Comparison of ENCODE assay signal across 12 cellular contexts in the genomic region with DNA sequence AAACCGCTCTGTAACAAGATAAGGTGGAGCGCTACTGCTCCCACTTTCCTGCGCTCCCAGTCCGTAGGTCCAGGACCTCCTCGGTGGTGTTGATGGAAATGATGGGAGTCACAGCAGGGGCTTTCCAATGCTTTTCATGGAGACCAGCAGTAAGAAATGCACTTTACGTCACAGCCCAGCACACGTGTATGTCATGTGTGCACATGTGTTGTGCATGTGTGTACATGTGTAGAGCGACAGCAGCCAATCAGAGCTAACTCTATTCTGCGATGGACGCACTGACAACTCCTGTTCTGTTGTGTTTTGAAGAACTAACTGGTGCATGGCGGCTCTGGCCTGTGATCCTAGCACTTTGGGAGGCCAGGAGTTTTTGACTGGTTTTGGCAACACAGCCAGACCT. TPM values are rescaled to one million over a fixed set of nuclear protein-coding genes. Genes with fewer than 3 reads are reported as not detected.
DNase-seq lines count a peak whose midpoint lies in the region; ATAC-seq and TF ChIP-seq lines count a peak whose summit lies in the region.
"Had no signal": no experiment of that assay in that cellular context is flagged by ENCODE, and none has a peak within 500 bp of the region (broad histone marks: within the 10 kb centered on the region; RNA-seq: fewer than 3 reads in every experiment).

No MANE protein-coding gene starts in this region.

- H3K4me3 Mint-ChIP-seq in activated naive CD4-positive, alpha-beta T cell treated with anti-CD3 and anti-CD28 coated beads, Interleukin-2, amount 10 ng/mL, durations not matched to agents 7 days and 5 days = peak overlapping the region; percentile 94
- H3K4me3 Mint-ChIP-seq in stimulated activated naive CD8-positive, alpha-beta T cell treated with anti-CD3 and anti-CD28 coated beads, Interleukin-15, amount 100 ng/mL, for 72 hours = peak overlapping the region; percentile 88 to 98

- H3K9me3 ChIP-seq in SU-DHL-6 (ENCODE audit: insufficient read depth, low read length) (no peaks in the 10 kb centered on the region), gastrocnemius medialis (no peaks in the 10 kb centered on the region)
- H3K9me3 ChIP-seq: uterus had no signal

- peak overlapping the region; percentile 54 for H3K4me2 ChIP-seq in SU-DHL-6 (ENCODE audit: low read depth, low read length, poor library complexity, severe bottlenecking)

- H3K9ac ChIP-seq in SU-DHL-6 (ENCODE audit: low read length) = peak overlapping the region; percentile 87

- H4K20me1 ChIP-seq in SU-DHL-6 (ENCODE audit: low read depth, low read length) = no peaks in the 10 kb centered on the region; the same call in 1 of the 2 replicates

- H3K9me3 Mint-ChIP-seq in activated naive CD4-positive, alpha-beta T cell treated with anti-CD3 and anti-CD28 coated beads, Interleukin-2, amount 10 ng/mL, durations not matched to agents 7 days and 5 days = no peaks in the 10 kb centered on the region
- H3K9me3 Mint-ChIP-seq in stimulated activated naive CD8-positive, alpha-beta T cell treated with anti-CD3 and anti-CD28 coated beads, Interleukin-15, amount 100 ng/mL, for 72 hours = no peaks in the 10 kb centered on the region

- no peaks in the 10 kb centered on the region for H3K27me3 ChIP-seq in SU-DHL-6 (ENCODE audit: low read length)
- no peaks in the 10 kb centered on the region for H3K27me3 ChIP-seq in gastrocnemius medialis
- H3K27me3 ChIP-seq: uterus had no signal

- no peaks in the 10 kb centered on the region for H3K36me3 ChIP-seq in SU-DHL-6 (ENCODE audit: low read length)
- H3K36me3 ChIP-seq in gastrocnemius medialis = peaks cover 0 to 3% of the 10 kb centered on the region in 2 donors
- H3K36me3 ChIP-seq: uterus had no signal

- in situ Hi-C loops in gastrocnemius medialis (cut with MboI; ENCODE audit: low sequenced_read_pairs in 4 of 4) = no loop called here

- H3K79me2 ChIP-seq in SU-DHL-6 (ENCODE audit: insufficient read depth, low read length) = peaks cover 33% of the 10 kb centered on the region

- peaks cover 28% of the 10 kb centered on the region for H3K4me1 Mint-ChIP-seq in activated naive CD4-positive, alpha-beta T cell treated with anti-CD3 and anti-CD28 coated beads, Interleukin-2, amount 10 ng/mL, durations not matched to agents 7 days and 5 days
- peaks cover 35% of the 10 kb centered on the region for H3K4me1 Mint-ChIP-seq in stimulated activated naive CD8-positive, alpha-beta T cell treated with anti-CD3 and anti-CD28 coated beads, Interleukin-15, amount 100 ng/mL, for 72 hours

- no peak for TF ChIP-seq POLR2A in gastrocnemius medialis (IDR thresholded peaks at IDR 0.05)

- H3K27ac ChIP-seq in SU-DHL-6 (ENCODE audit: low read depth, low read length) (no peak overlapping the region), gastrocnemius medialis (no peak overlapping the region)
- H3K27ac ChIP-seq: epithelial cell of prostate had no signal

- ATAC-seq in stimulated activated naive CD8-positive, alpha-beta T cell treated with anti-CD3 and anti-CD28 coated beads, Interleukin-15, amount 100 ng/mL, for 72 hours = no peak
- ATAC-seq in HG03280 (IDR thresholded peaks at IDR 0.05; ENCODE audit: unreplicated experiment) = no peak
- ATAC-seq in gastrocnemius medialis = no peak

- peaks cover 11 to 14% of the 10 kb centered on the region in 2 donors for H3K4me1 ChIP-seq in gastrocnemius medialis

- CTCF ChIA-PET in activated naive CD4-positive, alpha-beta T cell treated with anti-CD3 and anti-CD28 coated beads, Interleukin-2, amount 10 ng/mL, durations not matched to agents 7 days and 5 days (lab: Charles Lee) = no interaction called here

- no peaks in the 10 kb centered on the region for H3K27me3 Mint-ChIP-seq in activated naive CD4-positive, alpha-beta T cell treated with anti-CD3 and anti-CD28 coated beads, Interleukin-2, amount 10 ng/mL, durations not matched to agents 7 days and 5 days
- no peaks in the 10 kb centered on the region for H3K27me3 Mint-ChIP-seq in stimulated activated naive CD8-positive, alpha-beta T cell treated with anti-CD3 and anti-CD28 coated beads, Interleukin-15, amount 100 ng/mL, for 72 hours

- H2AFZ ChIP-seq in SU-DHL-6 (ENCODE audit: low read depth, low read length, severe bottlenecking) = no peak overlapping the region

- H3K4me3 ChIP-seq in SU-DHL-6 (ENCODE audit: insufficient read depth, low read length, poor library complexity, severe bottlenecking) (peak overlapping the region; percentile 95), fibroblast of mammary gland (ENCODE audit: control insufficient read depth, low read depth, low read length) (peak overlapping the region; percentile 72), gastrocnemius medialis (peak overlapping the region in 2 of 4 donors; percentile 88)

- no peaks in the 10 kb centered on the region for H3K9me2 ChIP-seq in SU-DHL-6 (replicated peaks; ENCODE audit: insufficient read depth, low read length)

- DNase-seq in activated naive CD4-positive, alpha-beta T cell treated with anti-CD3 and anti-CD28 coated beads, Interleukin-2, amount 10 ng/mL, durations not matched to agents 7 days and 5 days = no peak
- no peak for DNase-seq in activated naive CD4-positive, alpha-beta T cell (lab: John Stamatoyannopoulos, UW)
- DNase-seq in fibroblast of mammary gland (ENCODE audit: low read depth) (no peak), OCI-M2 (lab: John Stamatoyannopoulos, UW; ENCODE audit: unreplicated experiment) (no peak), gastrocnemius medialis (no peak)
- DNase-seq in stimulated activated naive CD8-positive, alpha-beta T cell treated with anti-CD3 and anti-CD28 coated beads, Interleukin-15, amount 100 ng/mL, for 72 hours = no peak
- DNase-seq: C1 segment of cervical spinal cord, MV-4-11, uterus had no signal

- H3F3A ChIP-seq in SU-DHL-6 (ENCODE audit: insufficient read depth) = no peaks in the 10 kb centered on the region

- intact Hi-C loops in gastrocnemius medialis (cut with DNase I; ENCODE audit: low total_unique reads) = no loop called here

- TF ChIP-seq CTCF in SU-DHL-6 (IDR thresholded peaks at IDR 0.05; ENCODE audit: insufficient read depth, low read length, poor library complexity, severe bottlenecking) (no peak), fibroblast of mammary gland (conservative IDR thresholded peaks at IDR 0.05; ENCODE audit: control insufficient read depth, insufficient read depth, low read depth, low read length) (no peak), gastrocnemius medialis (IDR thresholded peaks at IDR 0.05 in 4 of 5, conservative IDR thresholded peaks at IDR 0.05 in 1 of 5) (no peak)

- H3K36me3 Mint-ChIP-seq in activated naive CD4-positive, alpha-beta T cell treated with anti-CD3 and anti-CD28 coated beads, Interleukin-2, amount 10 ng/mL, durations not matched to agents 7 days and 5 days = peaks cover 6% of the 10 kb centered on the region

- peak overlapping the region; percentile 49 for H3K27ac Mint-ChIP-seq in activated naive CD4-positive, alpha-beta T cell treated with anti-CD3 and anti-CD28 coated beads, Interleukin-2, amount 10 ng/mL, durations not matched to agents 7 days and 5 days
- H3K27ac Mint-ChIP-seq in stimulated activated naive CD8-positive, alpha-beta T cell treated with anti-CD3 and anti-CD28 coated beads, Interleukin-15, amount 100 ng/mL, for 72 hours = no peak overlapping the region

RNA-seq across cellular contexts. Expression of a gene that starts 1.2 kb away (rescaled TPM):
- total RNA-seq in gastrocnemius medialis = 10 to 100 TPM; 23.3 to 43.2 (median 33.1) TPM

RNA-seq across cellular contexts. Expression of a gene that starts 16.3 kb away (rescaled TPM):
- total RNA-seq in gastrocnemius medialis = 10 to 100 TPM; 21.2 to 26.1 (median 25.7) TPM
